ENCODE assay signal across 23 cellular contexts in the genomic region with DNA sequence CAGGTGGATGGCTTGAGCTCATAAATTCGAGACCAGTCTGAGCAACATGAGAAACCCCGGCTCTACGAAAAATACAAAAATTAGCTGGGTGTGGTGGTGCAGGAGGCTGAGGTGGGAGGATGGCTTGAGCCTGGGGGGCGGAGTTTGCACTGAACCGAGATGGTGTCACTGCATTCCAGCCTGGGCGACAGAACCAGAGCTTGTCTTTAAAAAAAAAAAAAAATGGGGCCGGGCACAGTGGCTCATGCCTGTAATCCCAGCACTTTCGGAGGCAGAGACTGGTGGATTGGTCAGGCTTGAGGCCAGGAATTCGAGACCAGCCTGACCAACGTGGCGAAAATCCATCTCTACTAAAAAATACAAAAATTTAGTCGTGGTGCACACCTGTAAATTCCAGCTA.
"Had no signal": no experiment of that assay in that cellular context is flagged by ENCODE, and none has a peak within 500 bp of the region (broad histone marks: within the 10 kb centered on the region; RNA-seq: fewer than 3 reads in every experiment).

No MANE protein-coding gene starts in this region.

- H3K36me3 Mint-ChIP-seq: IgD-negative memory B cell had no signal

- H3K4me3 ChIP-seq: K562 had no signal

- DNase-seq: Kasumi-1, MM.1S, NCI-H1092 treated with DMSO at 0.1 percent for 48 hours, NCI-H1436, NCI-H187, NCI-H2029, NCI-H2081 treated with DMSO at 0.1 percent for 48 hours, NCI-H2171, NCI-H226, NCI-H446, NCI-H510A, NCI-H524 treated with DMSO at 0.1 percent for 48 hours, NCI-H69, NCI-H774, Right ventricle myocardium superior, RPMI8226, SK-N-SH, SW 1271 had no signal

- FAIRE-seq: HepG2, K562, RCC 7860 had no signal

- H3K4me3 Mint-ChIP-seq: IgD-negative memory B cell had no signal

- H3K27ac Mint-ChIP-seq: IgD-negative memory B cell had no signal

- H3K9me2 ChIP-seq: SK-N-SH had no signal

- H3K9me3 Mint-ChIP-seq: IgD-negative memory B cell had no signal

- H3K4me2 ChIP-seq: KMS-11, SK-N-SH had no signal

- ATAC-seq: HepG2, K562 had no signal

- H3K27ac ChIP-seq: KMS-11 had no signal
